Comparison of ENCODE assay signal across 1 cellular context in the genomic region with DNA sequence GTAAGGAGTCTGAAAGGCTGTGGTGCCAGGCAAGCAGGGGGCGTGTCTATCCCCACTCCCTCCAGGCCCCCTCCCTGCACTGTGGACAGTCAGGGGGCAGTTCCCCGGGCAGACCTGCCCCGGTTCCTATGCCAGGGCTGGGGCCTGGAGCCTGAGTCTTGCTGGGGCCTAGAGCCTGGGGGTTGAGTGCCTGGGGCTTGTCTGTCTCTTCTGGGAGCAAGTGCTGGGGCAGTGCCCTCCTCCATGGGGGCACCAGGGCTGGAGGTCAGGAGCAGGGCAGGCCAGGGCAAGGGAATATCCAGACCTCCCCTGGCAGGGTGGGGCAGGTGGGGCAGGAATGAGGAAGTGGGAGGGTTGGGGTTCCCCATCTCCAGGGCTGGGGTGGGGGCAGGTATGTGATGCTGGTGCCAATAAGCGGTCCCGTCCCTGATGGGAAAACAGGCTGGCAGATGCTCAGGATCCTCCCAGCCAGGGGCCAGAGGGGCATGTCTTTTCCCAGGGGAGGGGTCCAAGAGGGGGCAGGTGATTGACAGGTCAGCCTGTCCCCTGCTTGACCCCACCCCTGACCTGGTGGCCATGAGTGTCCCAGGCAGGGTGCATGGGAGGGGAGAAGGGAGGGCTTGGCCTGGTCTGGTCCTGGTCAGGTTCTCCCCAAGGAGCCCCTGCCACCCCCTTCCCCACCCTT.
A peak's percentile ranks its signal among the peaks of the same experiment; 100 is the strongest.
TF ChIP-seq lines count a peak whose summit lies in the region.

No MANE protein-coding gene starts in this region.

TF ChIP-seq in K562, 482 proteins besides CTCF, POLR2A, EP300 and RAD21:
- TF ChIP-seq SPI1 (IDR thresholded peaks at IDR 0.05; ENCODE audit: borderline replicate concordance, low read depth, low read length) (peak; percentile 77), RBFOX2 (IDR thresholded peaks at IDR 0.05; ENCODE audit: low read depth, low read length) (0 out of 2 replicates have a peak, but pooled peaks have one; percentile 20), FOXA1 (IDR thresholded peaks at IDR 0.05; ENCODE audit: borderline replicate concordance) (no peak), ZFP1 (CRISPR knock-in tag; IDR thresholded peaks at IDR 0.05) (no peak), LEF1 (IDR thresholded peaks at IDR 0.05) (no peak), TAF15 (IDR thresholded peaks at IDR 0.05; ENCODE audit: low read depth, low read length) (no peak), ZSCAN32 (CRISPR knock-in tag; IDR thresholded peaks at IDR 0.05) (no peak), ZBTB43 (CRISPR knock-in tag; IDR thresholded peaks at IDR 0.05) (no peak)
- TF ChIP-seq, protein P1, sequence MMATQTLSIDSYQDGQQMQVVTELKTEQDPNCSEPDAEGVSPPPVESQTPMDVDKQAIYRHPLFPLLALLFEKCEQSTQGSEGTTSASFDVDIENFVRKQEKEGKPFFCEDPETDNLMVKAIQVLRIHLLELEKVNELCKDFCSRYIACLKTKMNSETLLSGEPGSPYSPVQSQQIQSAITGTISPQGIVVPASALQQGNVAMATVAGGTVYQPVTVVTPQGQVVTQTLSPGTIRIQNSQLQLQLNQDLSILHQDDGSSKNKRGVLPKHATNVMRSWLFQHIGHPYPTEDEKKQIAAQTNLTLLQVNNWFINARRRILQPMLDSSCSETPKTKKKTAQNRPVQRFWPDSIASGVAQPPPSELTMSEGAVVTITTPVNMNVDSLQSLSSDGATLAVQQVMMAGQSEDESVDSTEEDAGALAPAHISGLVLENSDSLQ (IDR thresholded peaks at IDR 0.05), result peak; percentile 49
